8 cellular contexts compared by ENCODE assay signal in genomic region chr5:82174128-82174918, GRCh38.
DNase-seq lines count a peak whose midpoint lies in the region; ATAC-seq and TF ChIP-seq lines count a peak whose summit lies in the region.

No MANE protein-coding gene starts in this region.

- no peak overlapping the region for H3K4me3 Mint-ChIP-seq in activated naive CD8-positive, alpha-beta T cell treated with anti-CD3 and anti-CD28 coated beads, Interleukin-2, amount 10 ng/mL, durations not matched to agents 7 days and 5 days

- POLR2A ChIA-PET in activated naive CD8-positive, alpha-beta T cell treated with anti-CD3 and anti-CD28 coated beads, Interleukin-2, amount 10 ng/mL, durations not matched to agents 7 days and 5 days (lab: Charles Lee) = no interaction called here

- TF ChIP-seq RAD21 in Ishikawa (IDR thresholded peaks at IDR 0.05; ENCODE audit: low read depth) = peak; percentile 40

- no peaks in the 10 kb centered on the region for H3K36me3 Mint-ChIP-seq in activated naive CD8-positive, alpha-beta T cell treated with anti-CD3 and anti-CD28 coated beads, Interleukin-2, amount 10 ng/mL, durations not matched to agents 7 days and 5 days

- no peak for TF ChIP-seq EP300 in Ishikawa (IDR thresholded peaks at IDR 0.05; ENCODE audit: borderline replicate concordance)

- peak; percentile 87 for DNase-seq in SKM-1 treated with dmso at 0.1 percent for 144 hours (lab: John Stamatoyannopoulos, UW; ENCODE audit: unreplicated experiment)
- DNase-seq in activated naive CD8-positive, alpha-beta T cell treated with anti-CD3 and anti-CD28 coated beads, Interleukin-2, amount 10 ng/mL, durations not matched to agents 7 days and 5 days = peak; percentile 68
- DNase-seq in hepatic stellate cell (ENCODE audit: low spot score) = peak; percentile 9
- DNase-seq in stimulated activated CD4-positive, alpha-beta T cell treated with anti-CD3 and anti-CD28 coated beads, Interleukin-15, amount 100 ng/mL, for 1 hour (ENCODE audit: low read depth in 1 of 2, low spot score in 1 of 2) = peak; percentile 4 to 41
- no peak for DNase-seq in NCI-H524 treated with DMSO at 0.1 percent for 48 hours (lab: John Stamatoyannopoulos, UW)

- H3K9me3 Mint-ChIP-seq in activated naive CD8-positive, alpha-beta T cell treated with anti-CD3 and anti-CD28 coated beads, Interleukin-2, amount 10 ng/mL, durations not matched to agents 7 days and 5 days = no peaks in the 10 kb centered on the region

- H3K27ac Mint-ChIP-seq in activated naive CD8-positive, alpha-beta T cell treated with anti-CD3 and anti-CD28 coated beads, Interleukin-2, amount 10 ng/mL, durations not matched to agents 7 days and 5 days = no peak overlapping the region

- H3K4me1 Mint-ChIP-seq in activated naive CD8-positive, alpha-beta T cell treated with anti-CD3 and anti-CD28 coated beads, Interleukin-2, amount 10 ng/mL, durations not matched to agents 7 days and 5 days = peaks cover 5% of the 10 kb centered on the region

- peak overlapping the region; percentile 18; the same call in 1 of the 2 replicates for H3K4me3 ChIP-seq in GM08714 (ENCODE audit: low read length)

- ATAC-seq in GM21737 (IDR thresholded peaks at IDR 0.05; ENCODE audit: unreplicated experiment) = peak; percentile 96
- ATAC-seq in activated naive CD8-positive, alpha-beta T cell treated with anti-CD3 and anti-CD28 coated beads, Interleukin-2, amount 10 ng/mL, durations not matched to agents 7 days and 5 days (ENCODE audit: low read depth) = peak; percentile 78

- no peaks in the 10 kb centered on the region for H3K27me3 Mint-ChIP-seq in activated naive CD8-positive, alpha-beta T cell treated with anti-CD3 and anti-CD28 coated beads, Interleukin-2, amount 10 ng/mL, durations not matched to agents 7 days and 5 days

TF ChIP-seq in Ishikawa, 13 proteins besides CTCF, POLR2A, EP300 and RAD21:
- TF ChIP-seq NFIC (IDR thresholded peaks at IDR 0.05) (no peak), TCF12 (IDR thresholded peaks at IDR 0.05; ENCODE audit: low read depth) (no peak), ZBTB7A (IDR thresholded peaks at IDR 0.05; ENCODE audit: low read depth) (no peak), REST (IDR thresholded peaks at IDR 0.05; ENCODE audit: low read depth) (no peak), MAX (IDR thresholded peaks at IDR 0.05) (no peak), FOXM1 (IDR thresholded peaks at IDR 0.05; ENCODE audit: borderline replicate concordance, low read depth) (no peak), EGR1 (IDR thresholded peaks at IDR 0.05) (no peak), CREB1 (IDR thresholded peaks at IDR 0.05; ENCODE audit: low read depth) (no peak), CEBPB (IDR thresholded peaks at IDR 0.05) (no peak), YY1 (IDR thresholded peaks at IDR 0.05; ENCODE audit: low read depth) (no peak), TEAD4 (IDR thresholded peaks at IDR 0.05) (no peak), TAF1 (IDR thresholded peaks at IDR 0.05; ENCODE audit: low read depth) (no peak)
TF ChIP-seq in Ishikawa: peak in this region for 0.
